Comparison of ENCODE assay signal across 8 cellular contexts in the genomic region with DNA sequence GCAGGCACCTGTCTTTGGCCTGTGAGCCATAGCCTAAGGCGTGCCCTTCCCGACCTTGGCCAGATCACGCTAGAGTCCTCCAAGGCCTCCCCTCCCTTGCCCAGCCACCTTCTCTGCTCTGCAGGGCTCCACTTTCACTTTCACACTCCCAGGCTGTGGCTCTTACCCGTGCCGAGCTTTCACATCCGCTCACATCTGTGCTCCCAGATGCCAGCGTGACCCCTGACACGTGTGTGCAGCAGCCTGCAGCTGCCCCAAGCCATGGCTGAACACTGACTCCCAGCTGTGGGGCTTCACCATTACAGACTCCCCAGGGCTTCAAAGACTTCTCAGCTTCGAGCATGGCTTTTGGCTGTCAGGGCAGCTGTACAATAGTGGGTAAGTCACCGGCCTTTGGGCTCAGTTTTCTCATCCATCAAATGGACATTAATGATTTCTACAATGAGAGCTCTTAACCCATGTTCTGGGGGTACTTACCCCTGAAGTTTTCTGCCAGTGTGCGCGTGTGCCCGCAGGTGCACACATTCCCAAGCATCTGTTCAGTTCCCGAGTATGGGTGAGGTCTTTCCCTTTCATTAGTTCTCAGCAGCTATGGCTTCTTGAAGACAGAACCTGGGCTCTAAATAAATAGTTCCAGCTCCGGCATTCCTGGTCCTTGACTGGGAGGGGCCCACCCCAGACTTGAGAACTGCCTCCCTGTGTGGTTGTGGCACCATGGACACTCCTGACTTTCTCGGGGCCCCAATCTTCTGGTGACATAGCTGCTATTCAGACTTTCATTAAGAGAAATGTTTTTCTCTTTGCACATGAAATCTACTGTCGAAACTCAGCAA.
DNase-seq lines count a peak whose midpoint lies in the region; ATAC-seq and TF ChIP-seq lines count a peak whose summit lies in the region.

No MANE protein-coding gene starts in this region.

- H3K27me3 ChIP-seq in foreskin keratinocyte = no peaks in the 10 kb centered on the region
- H3K27me3 ChIP-seq in vagina = no peaks in the 10 kb centered on the region

- no peaks in the 10 kb centered on the region for H3K9me3 Mint-ChIP-seq in activated T-cell treated with anti-CD3 and anti-CD28 coated beads, Interleukin-2, amount 50 U/mL, for 72 hours

- POLR2A ChIA-PET in GM10248 (lab: Yijun Ruan, JAX) = interaction anchor here (0.6 kb wide), 2 partner anchors 9 to 1132 kb away, joined by 3 to 4 read pairs; no protein-coding TSS in a partner anchor

- TF ChIP-seq POLR2A in vagina (IDR thresholded peaks at IDR 0.05) = no peak

- CTCF ChIA-PET in GM10248 (lab: Yijun Ruan, JAX) = interaction anchor here (0.7 to 16.7 kb wide), 21 partner anchors 9 to 309 kb away, joined by 3 to 422 read pairs (median 5); partner anchors contain the start of genes CDC26 and PRPF4

- peaks cover 98% of the 10 kb centered on the region for H3K4me1 Mint-ChIP-seq in activated T-cell treated with anti-CD3 and anti-CD28 coated beads, Interleukin-2, amount 50 U/mL, for 72 hours (ENCODE audit: low read depth)

- TF ChIP-seq CTCF in GM10248 (IDR thresholded peaks at IDR 0.05; ENCODE audit: control extremely low read depth, extremely low read depth, low read depth, missing control alignments) (peak; percentile 61), foreskin keratinocyte (conservative IDR thresholded peaks at IDR 0.05) (peak; percentile 21), vagina (IDR thresholded peaks at IDR 0.05) (peak in 2 of 3 experiments; percentile 11 to 31)

- DNase-seq in GM10248 (ENCODE audit: extremely low spot score) (peak; percentile 89), NCI-H2029 treated with DMSO at 0.1 percent for 48 hours (lab: John Stamatoyannopoulos, UW) (peak; percentile 53), foreskin keratinocyte (no peak), putamen (ENCODE audit: low spot score) (peak; percentile 84), vagina (ENCODE audit: extremely low spot score in 2 of 2) (no peak), NCI-H226 (no peak)
- peak; percentile 84 to 86 for DNase-seq in activated T-cell treated with anti-CD3 and anti-CD28 coated beads, Interleukin-2, amount 50 U/mL, for 72 hours

- ATAC-seq in GM21825 (IDR thresholded peaks at IDR 0.05; ENCODE audit: unreplicated experiment) = peak; percentile 79
- peak; percentile 66 to 72 for ATAC-seq in activated T-cell treated with anti-CD3 and anti-CD28 coated beads, Interleukin-2, amount 50 U/mL, for 72 hours (replicated peaks in 1 of 2)
- ATAC-seq in foreskin keratinocyte = no peak

- peak overlapping the region; percentile 52 for H3K27ac Mint-ChIP-seq in activated T-cell treated with anti-CD3 and anti-CD28 coated beads, Interleukin-2, amount 50 U/mL, for 72 hours

- H3K27me3 Mint-ChIP-seq in activated T-cell treated with anti-CD3 and anti-CD28 coated beads, Interleukin-2, amount 50 U/mL, for 72 hours (ENCODE audit: low read depth) = no peaks in the 10 kb centered on the region

- intact Hi-C loops in vagina (cut with DNase I) = no loop called here

- H3K36me3 ChIP-seq in vagina = peaks cover 0 to 23% of the 10 kb centered on the region in 2 donors

- peaks cover 0 to 13% of the 10 kb centered on the region in 2 donors for H3K36me3 Mint-ChIP-seq in activated T-cell treated with anti-CD3 and anti-CD28 coated beads, Interleukin-2, amount 50 U/mL, for 72 hours (ENCODE audit: insufficient read depth in 2 of 2)

- peaks cover 46% of the 10 kb centered on the region for H3K4me1 ChIP-seq in foreskin keratinocyte
- H3K4me1 ChIP-seq in vagina = peaks cover 66% of the 10 kb centered on the region

- H3K27ac ChIP-seq in foreskin keratinocyte (peak overlapping the region; percentile 8), vagina (peak overlapping the region; percentile 77)

- H3K4me3 Mint-ChIP-seq in activated T-cell treated with anti-CD3 and anti-CD28 coated beads, Interleukin-2, amount 50 U/mL, for 72 hours = peak overlapping the region; percentile 66 to 87

- no peaks in the 10 kb centered on the region for H3K9me3 ChIP-seq in vagina

- peak overlapping the region; percentile 1 to 23 for H3K4me3 ChIP-seq in vagina

Comparison
In these comparisons a context has a peak if more than half of its experiments do, and no peak if none do; other contexts are left out.
1. DNase-seq: peak in GM10248 (single experiment), NCI-H2029 treated with DMSO at 0.1 percent for 48 hours (single experiment), activated T-cell treated with anti-CD3 and anti-CD28 coated beads, Interleukin-2, amount 50 U/mL, for 72 hours (2 of 2) and putamen (single experiment); none in foreskin keratinocyte (0 of 2), vagina (0 of 2) and NCI-H226 (single experiment).
2. Peak in every context shown above with its lines, with median percentiles within 50 percentile points of each other: CTCF ChIP-seq.